In the genomic region with DNA sequence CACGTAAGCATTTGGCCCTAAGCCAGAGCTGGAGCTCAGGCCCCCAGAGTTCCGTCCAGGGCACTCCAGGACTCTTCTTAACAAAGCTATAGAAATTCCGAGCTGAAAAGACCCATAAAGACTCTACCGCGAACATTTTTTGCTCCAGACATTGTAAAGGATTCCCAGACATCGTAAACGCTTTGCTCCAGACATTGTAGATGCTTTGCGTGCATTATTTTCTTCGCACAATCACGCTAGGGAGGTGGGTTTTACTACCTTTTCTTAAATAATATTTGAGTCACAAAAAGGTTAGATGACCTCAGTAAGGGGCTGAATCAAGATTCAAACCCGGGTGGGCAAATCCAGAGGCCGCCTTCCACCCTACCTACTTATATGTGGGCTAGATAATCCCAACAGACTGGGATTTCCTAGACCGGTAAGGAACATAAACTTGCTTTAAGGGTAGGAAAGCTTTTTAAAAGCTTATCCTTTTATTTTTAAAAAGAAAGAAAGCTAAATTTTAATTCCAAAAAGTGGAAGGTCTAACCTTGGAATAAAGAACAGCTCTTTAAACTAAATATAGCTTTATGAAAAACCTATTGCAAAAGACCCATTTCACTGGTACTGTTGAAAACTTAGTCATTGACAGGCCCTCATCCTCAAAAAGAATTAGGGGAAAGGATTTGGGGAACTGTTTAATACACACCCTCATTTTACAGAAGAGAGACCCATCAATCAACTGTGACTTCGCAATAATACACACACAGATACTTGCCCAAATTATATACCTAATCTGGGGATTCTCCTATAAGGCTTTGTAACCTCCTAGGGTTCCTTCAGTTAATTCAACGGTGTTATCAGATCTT, we compare ENCODE assay signal across 8 cellular contexts. TPM values are rescaled to one million over a fixed set of nuclear protein-coding genes. Genes with fewer than 3 reads are reported as not detected.
DNase-seq lines count a peak whose midpoint lies in the region; ATAC-seq and TF ChIP-seq lines count a peak whose summit lies in the region.

No MANE protein-coding gene starts in this region.

- no peak for TF ChIP-seq EP300 in ovary (IDR thresholded peaks at IDR 0.05)

- peak overlapping the region; percentile 80 for H3K4me3 Mint-ChIP-seq in activated CD4-positive, alpha-beta T cell treated with anti-CD3 and anti-CD28 coated beads for 36 hours

- no peaks in the 10 kb centered on the region for H3K9me3 ChIP-seq in ovary

- TF ChIP-seq CTCF in epithelial cell of proximal tubule (conservative IDR thresholded peaks at IDR 0.05; ENCODE audit: low read depth, low read length) (no peak), ovary (IDR thresholded peaks at IDR 0.05) (no peak)

- no peak for DNase-seq in activated CD4-positive, alpha-beta T cell treated with anti-CD3 and anti-CD28 coated beads for 36 hours
- no peak for DNase-seq in activated CD4-positive, alpha-beta T cell treated with anti-CD3 and anti-CD28 coated beads for 48 hours
- DNase-seq in SIG-M5 (lab: John Stamatoyannopoulos, UW) (peak; percentile 40), epithelial cell of proximal tubule (ENCODE audit: low read depth) (no peak), ovary (no peak)

- no peaks in the 10 kb centered on the region for H3K27me3 Mint-ChIP-seq in activated CD4-positive, alpha-beta T cell treated with anti-CD3 and anti-CD28 coated beads for 36 hours

- H3K4me3 ChIP-seq in epithelial cell of proximal tubule (ENCODE audit: low read depth, low read length): peak overlapping the region; percentile 84
- peak overlapping the region; percentile 94 for H3K4me3 ChIP-seq in ovary

- TF ChIP-seq POLR2A in ovary (IDR thresholded peaks at IDR 0.05): no peak

- POLR2A ChIA-PET in activated CD4-positive, alpha-beta T cell treated with anti-CD3 and anti-CD28 coated beads for 36 hours (lab: Charles Lee): interaction anchor here (0.6 to 1.1 kb wide), 4 partner anchors 12 to 133 kb away, joined by 3 to 4 read pairs (median 4); no protein-coding TSS in a partner anchor

- peaks cover 8% of the 10 kb centered on the region for H3K4me1 ChIP-seq in ovary (ENCODE audit: insufficient read depth)

- 12 to 15% (median 12%) methylated on average over 15 of the region's 15 CpGs for WGBS in ovary, 3 donors

- H3K36me3 Mint-ChIP-seq in activated CD4-positive, alpha-beta T cell treated with anti-CD3 and anti-CD28 coated beads for 36 hours (ENCODE audit: low read depth): peaks cover 60% of the 10 kb centered on the region

- intact Hi-C loops in activated CD4-positive, alpha-beta T cell treated with anti-CD3 and anti-CD28 coated beads for 36 hours (cut with DNase I, micrococcal nuclease): loop anchor here (1.0 to 10.0 kb wide), 7 partner anchors 131 to 691 kb away; partner anchors contain the start of genes G3BP1 (in 1 of the 2), GM2A (in 1 of the 2) and RBM22 (in 1 of the 2)
- intact Hi-C loops in ovary (cut with DNase I): no loop called here

- H3K27ac Mint-ChIP-seq in activated CD4-positive, alpha-beta T cell treated with anti-CD3 and anti-CD28 coated beads for 36 hours: peak overlapping the region; percentile 91

- no peaks in the 10 kb centered on the region for H3K27me3 ChIP-seq in ovary

- peak overlapping the region; percentile 92 to 98 for H3K27ac ChIP-seq in ovary

- H3K36me3 ChIP-seq in ovary: no peaks in the 10 kb centered on the region

- H3K9me3 Mint-ChIP-seq in activated CD4-positive, alpha-beta T cell treated with anti-CD3 and anti-CD28 coated beads for 36 hours (ENCODE audit: low read depth): no peaks in the 10 kb centered on the region

- no peak for ATAC-seq in activated CD4-positive, alpha-beta T cell treated with anti-CD3 and anti-CD28 coated beads for 36 hours
- no peak for ATAC-seq in GM19463 (IDR thresholded peaks at IDR 0.05; ENCODE audit: unreplicated experiment)
- ATAC-seq in HG03097 (IDR thresholded peaks at IDR 0.05; ENCODE audit: low FRiP score, unreplicated experiment): no peak
- ATAC-seq in HG03139 (IDR thresholded peaks at IDR 0.05; ENCODE audit: unreplicated experiment): no peak

- H3K4me1 Mint-ChIP-seq in activated CD4-positive, alpha-beta T cell treated with anti-CD3 and anti-CD28 coated beads for 36 hours: peaks cover 72% of the 10 kb centered on the region

- CTCF ChIA-PET in activated CD4-positive, alpha-beta T cell treated with anti-CD3 and anti-CD28 coated beads for 36 hours (lab: Charles Lee): interaction anchor here (0.6 to 4.4 kb wide), 15 partner anchors 9 to 567 kb away, joined by 3 to 37 read pairs (median 4); no protein-coding TSS in a partner anchor

RNA-seq across cellular contexts. Expression of gene TNIP1, which starts 0.8 kb away (rescaled TPM):
- 100 to 1,000 TPM; 351 to 408 TPM for total RNA-seq in activated CD4-positive, alpha-beta T cell treated with anti-CD3 and anti-CD28 coated beads for 36 hours
- total RNA-seq in epithelial cell of proximal tubule (241 and 255 TPM in 2 replicates), ovary (10 to 100 TPM; 39.4 to 89.7 (median 69.9) TPM)
- 10 to 100 TPM; 51.0 to 57.6 TPM for polyA plus RNA-seq in ovary

Comparison
In these comparisons a context has a peak if more than half of its experiments do, and no peak if none do; other contexts are left out.
1. intact Hi-C loops: an anchor here in activated CD4-positive, alpha-beta T cell treated with anti-CD3 and anti-CD28 coated beads for 36 hours (1.0 to 10.0 kb wide); none called in ovary.